ENCODE assay signal across 1 cellular context in genomic region chr1:6286266-6286665, GRCh38.
TF ChIP-seq lines count a peak whose summit lies in the region.

No MANE protein-coding gene starts in this region.

TF ChIP-seq in GM23338, 12 proteins besides CTCF, POLR2A, EP300 and RAD21:
- no peak for TF ChIP-seq NANOG (IDR thresholded peaks at IDR 0.05; ENCODE audit: borderline replicate concordance)
